In the genomic region with DNA sequence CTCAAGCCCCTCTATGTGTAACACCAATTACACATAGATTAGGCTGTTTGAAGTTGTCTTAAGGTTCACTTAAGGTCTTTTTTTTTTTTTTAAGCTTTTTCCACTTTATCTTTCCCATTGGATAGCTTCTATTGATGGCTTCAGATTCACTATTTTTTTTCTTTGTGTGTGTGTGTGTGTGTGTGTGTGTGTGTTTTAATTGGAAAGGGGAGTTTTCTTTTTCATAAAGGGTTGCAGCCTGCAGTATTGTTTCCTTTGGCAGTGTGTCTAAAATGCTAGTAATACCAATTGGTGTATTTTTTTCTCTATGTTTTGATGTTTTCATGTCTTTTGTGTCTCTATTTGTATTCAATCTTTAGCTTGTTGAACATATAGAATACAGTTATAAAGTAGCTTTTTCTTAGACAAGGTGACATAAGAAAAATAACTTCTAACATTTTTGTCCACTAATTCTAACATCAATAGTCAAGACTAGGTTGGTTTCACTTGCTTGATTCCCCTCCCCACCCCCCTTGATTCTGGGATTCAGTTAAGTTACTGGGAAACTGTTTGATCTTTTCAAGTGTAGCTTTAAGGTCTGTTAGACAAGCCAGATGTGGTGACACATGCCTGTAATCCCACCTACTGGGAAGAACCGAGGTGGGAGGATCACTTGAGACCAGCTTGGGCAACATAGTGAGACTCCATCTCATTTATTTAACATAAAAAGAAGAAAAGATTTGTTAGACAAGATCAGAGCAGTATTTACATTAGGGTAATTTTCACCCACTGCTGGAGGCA, we compare ENCODE assay signal across 13 cellular contexts. TPM values are rescaled to one million over a fixed set of nuclear protein-coding genes. Genes with fewer than 3 reads are reported as not detected.
DNase-seq lines count a peak whose midpoint lies in the region; ATAC-seq and FAIRE-seq lines count a peak whose summit lies in the region.
"Had no signal": no experiment of that assay in that cellular context is flagged by ENCODE, and none has a peak within 500 bp of the region (broad histone marks: within the 10 kb centered on the region; RNA-seq: fewer than 3 reads in every experiment).

No MANE protein-coding gene starts in this region.

- H3K4me1 ChIP-seq in naive thymus-derived CD4-positive, alpha-beta T cell (ENCODE audit: control insufficient read depth in 2 of 2, insufficient read depth in 2 of 2, low read length in 2 of 2): peaks cover 50 to 72% of the 10 kb centered on the region in 2 donors

- H3K9me3 Mint-ChIP-seq in central memory CD8-positive, alpha-beta T cell: no peaks in the 10 kb centered on the region
- H3K9me3 Mint-ChIP-seq in naive thymus-derived CD4-positive, alpha-beta T cell: peaks cover 0 to 2% (median 0%) of the 10 kb centered on the region in 11 donors

- no peak for FAIRE-seq in RCC 7860 (lab: Jason Lieb, UNC)

- intact Hi-C loops in naive thymus-derived CD4-positive, alpha-beta T cell (cut with micrococcal nuclease): no loop called here

- peak overlapping the region; percentile 42 for H3K27ac ChIP-seq in naive thymus-derived CD4-positive, alpha-beta T cell (ENCODE audit: low read depth, low read length)
- H3K27ac ChIP-seq: body of pancreas, upper lobe of left lung had no signal

- H3K27me3 Mint-ChIP-seq in central memory CD8-positive, alpha-beta T cell: no peaks in the 10 kb centered on the region
- no peaks in the 10 kb centered on the region for H3K27me3 Mint-ChIP-seq in naive thymus-derived CD4-positive, alpha-beta T cell

- DNase-seq in EL: peak; percentile 10
- peak; percentile 14 for DNase-seq in M059J (ENCODE audit: low read depth)
- DNase-seq in central memory CD8-positive, alpha-beta T cell (ENCODE audit: low spot score in 2 of 2): no peak
- no peak for DNase-seq in naive thymus-derived CD4-positive, alpha-beta T cell
- no peak for DNase-seq in HuH-7.5 (ENCODE audit: low spot score)
- DNase-seq in RCC 7860 (ENCODE audit: low spot score): no peak
- DNase-seq in T-helper 9 cell: no peak
- DNase-seq: activated CD4-positive, alpha-beta T cell treated with anti-CD3 and anti-CD28 coated beads for 4 hours; body of pancreas; Karpas-422; retina; upper lobe of left lung had no signal

- H3K9me3 ChIP-seq in naive thymus-derived CD4-positive, alpha-beta T cell (ENCODE audit: control insufficient read depth in 2 of 3, low read length in 3 of 3): no peaks in the 10 kb centered on the region
- H3K9me3 ChIP-seq: body of pancreas, upper lobe of left lung had no signal

- H3K27ac Mint-ChIP-seq in central memory CD8-positive, alpha-beta T cell (ENCODE audit: low read depth): peak overlapping the region; percentile 80
- H3K27ac Mint-ChIP-seq in naive thymus-derived CD4-positive, alpha-beta T cell: peak overlapping the region; percentile 43 to 85 (median 73)

- no peak overlapping the region for H3K4me3 ChIP-seq in naive thymus-derived CD4-positive, alpha-beta T cell (ENCODE audit: low read length)
- H3K4me3 ChIP-seq: body of pancreas, upper lobe of left lung had no signal

- H3K36me3 ChIP-seq in naive thymus-derived CD4-positive, alpha-beta T cell (ENCODE audit: control insufficient read depth in 2 of 3, insufficient read depth in 3 of 3, low read length in 3 of 3): peaks cover 0 to 4% (median 0%) of the 10 kb centered on the region in 3 experiments
- H3K36me3 ChIP-seq: upper lobe of left lung had no signal

- peaks cover 26% of the 10 kb centered on the region for H3K36me3 Mint-ChIP-seq in central memory CD8-positive, alpha-beta T cell (ENCODE audit: insufficient read depth)
- H3K36me3 Mint-ChIP-seq in naive thymus-derived CD4-positive, alpha-beta T cell: peaks cover 0 to 23% (median 13%) of the 10 kb centered on the region in 5 donors

- ATAC-seq in central memory CD8-positive, alpha-beta T cell (replicated peaks; ENCODE audit: extremely low read depth, poor library complexity, severe bottlenecking): peak; percentile 9
- ATAC-seq in naive thymus-derived CD4-positive, alpha-beta T cell: peak; percentile 23
- ATAC-seq in HG03045 (IDR thresholded peaks at IDR 0.05; ENCODE audit: unreplicated experiment): no peak
- ATAC-seq: body of pancreas had no signal

- CTCF ChIA-PET in naive thymus-derived CD4-positive, alpha-beta T cell (lab: Charles Lee): no interaction called here

- peak overlapping the region; percentile 52 for H3K4me3 Mint-ChIP-seq in central memory CD8-positive, alpha-beta T cell
- peak overlapping the region in 9 of 10 donors; percentile 48 to 73 (median 62) for H3K4me3 Mint-ChIP-seq in naive thymus-derived CD4-positive, alpha-beta T cell

- peaks cover 95% of the 10 kb centered on the region for H3K4me1 Mint-ChIP-seq in central memory CD8-positive, alpha-beta T cell
- peaks cover 74 to 99% (median 95%) of the 10 kb centered on the region in 7 donors for H3K4me1 Mint-ChIP-seq in naive thymus-derived CD4-positive, alpha-beta T cell

- POLR2A ChIA-PET in naive thymus-derived CD4-positive, alpha-beta T cell (lab: Charles Lee): interaction anchor here (0.6 to 1.5 kb wide), 7 partner anchors 10 to 236 kb away, joined by 3 to 4 read pairs (median 3); partner anchors contain the start of gene PRRC2C

- H3K27me3 ChIP-seq in naive thymus-derived CD4-positive, alpha-beta T cell (ENCODE audit: control insufficient read depth in 2 of 2, insufficient read depth in 2 of 2, low read length in 2 of 2): no peaks in the 10 kb centered on the region
- H3K27me3 ChIP-seq: body of pancreas, upper lobe of left lung had no signal

RNA-seq across cellular contexts. Expression of gene PRRC2C, which starts 21.4 kb away (rescaled TPM):
- 39.1 and 55.9 TPM in 2 replicates for total RNA-seq in M059J (2014; rRNA removed; shearing (Covaris generic))
- total RNA-seq in naive thymus-derived CD4-positive, alpha-beta T cell: 100 to 1,000 TPM; 256 to 341 (median 293) TPM
- polyA plus RNA-seq in naive thymus-derived CD4-positive, alpha-beta T cell: 100 to 1,000 TPM in 1 of 2 donors, 10 to 100 TPM in 1; 45.2 to 107 TPM

Comparison
In these comparisons a context has a peak if more than half of its experiments do, and no peak if none do; other contexts are left out.
1. DNase-seq: peak in EL (single experiment) and M059J (single experiment); none in central memory CD8-positive, alpha-beta T cell (0 of 2), naive thymus-derived CD4-positive, alpha-beta T cell (0 of 9), HuH-7.5 (single experiment), RCC 7860 (single experiment) and T-helper 9 cell (single experiment).